In the genomic region with DNA sequence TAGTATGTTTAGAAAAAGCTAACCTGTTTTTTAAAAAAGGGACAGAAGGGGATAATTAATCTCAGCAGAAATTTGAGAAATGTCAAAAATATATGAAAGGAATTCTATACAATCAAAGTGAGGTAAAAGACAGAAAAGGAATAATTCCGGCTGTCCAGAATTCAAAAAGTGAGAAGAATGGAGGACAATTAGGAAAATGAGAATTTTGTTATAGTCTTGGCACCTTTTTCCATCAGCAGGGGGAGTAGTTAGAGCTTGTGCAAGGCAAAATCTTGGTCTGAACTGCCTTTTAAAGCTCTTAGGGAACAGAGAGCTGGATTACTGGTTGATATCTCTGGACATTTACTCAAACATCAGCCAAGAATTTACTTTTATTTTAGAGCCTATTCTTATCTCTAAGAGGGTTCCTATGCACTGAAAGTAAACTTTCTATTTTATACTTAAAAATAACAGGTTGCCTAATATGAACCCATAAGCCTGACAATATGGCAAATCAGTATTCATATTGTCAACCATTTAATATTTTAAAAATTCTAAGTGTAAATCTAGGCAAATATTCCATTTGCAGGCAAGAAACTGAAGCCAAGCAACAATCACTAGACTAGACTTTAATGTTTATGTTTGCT, we compare ENCODE assay signal across 9 cellular contexts.
DNase-seq lines count a peak whose midpoint lies in the region; ATAC-seq, FAIRE-seq and TF ChIP-seq lines count a peak whose summit lies in the region.
"Had no signal": no experiment of that assay in that cellular context is flagged by ENCODE, and none has a peak within 500 bp of the region (broad histone marks: within the 10 kb centered on the region; RNA-seq: fewer than 3 reads in every experiment).

No MANE protein-coding gene starts in this region.

- TF ChIP-seq CTCF in D721Med (IDR thresholded peaks at IDR 0.05; ENCODE audit: insufficient read depth, missing control alignments), result peak; percentile 53
- TF ChIP-seq CTCF in ascending aorta (IDR thresholded peaks at IDR 0.05), result peak in 2 of 3 experiments; percentile 40 to 56
- TF ChIP-seq CTCF in HepG2 (CRISPR knock-in tag; IDR thresholded peaks at IDR 0.05), result peak; percentile 47

- CTCF ChIA-PET in HepG2 (lab: Yijun Ruan, JAX; ENCODE audit: low intra/inter-chr PET ratio, low total read pairs), result interaction anchor here (2.4 kb wide), 1 partner anchor 230 kb away, joined by 18 read pairs; no protein-coding TSS in a partner anchor

- H3K4me1 ChIP-seq in ascending aorta (peaks cover 0 to 18% of the 10 kb centered on the region in 2 donors), HepG2 (ENCODE audit: insufficient read depth, low read length) (no peaks in the 10 kb centered on the region)

- no peaks in the 10 kb centered on the region for H4K20me1 ChIP-seq in HepG2 (ENCODE audit: insufficient read depth, low read length)

- H3K4me2 ChIP-seq in HepG2 (ENCODE audit: low read depth, low read length), result no peak overlapping the region

- TF ChIP-seq RAD21 in HepG2 (CRISPR knock-in tag; IDR thresholded peaks at IDR 0.05), result no peak

- peaks cover 0 to 1% of the 10 kb centered on the region in 2 donors for H3K36me3 Mint-ChIP-seq in activated naive CD4-positive, alpha-beta T cell treated with anti-CD3 and anti-CD28 coated beads, Interleukin-2, amount 50 U/mL, for 72 hours

- no peak overlapping the region for H2AFZ ChIP-seq in HepG2 (ENCODE audit: low read length)

- in situ Hi-C loops in HepG2 (cut with HindIII; ENCODE audit: extremely low pct_ligation_motif_present, low pct_unique_long_range_greater_than_20kb), result loop anchor here (10.0 kb wide), 1 partner anchor 231 kb away; no protein-coding TSS in a partner anchor

- no peaks in the 10 kb centered on the region for H3K9me3 Mint-ChIP-seq in activated naive CD4-positive, alpha-beta T cell treated with anti-CD3 and anti-CD28 coated beads, Interleukin-2, amount 50 U/mL, for 72 hours
- H3K9me3 Mint-ChIP-seq: IgD-negative memory B cell had no signal

- WGBS in HepG2 (ENCODE audit: low lambda C conversion rate), result 0% methylated on average over 1 of the region's 1 CpG

- POLR2A ChIA-PET in HepG2 (lab: Yijun Ruan, JAX), result no interaction called here

- H3K27ac Mint-ChIP-seq in activated naive CD4-positive, alpha-beta T cell treated with anti-CD3 and anti-CD28 coated beads, Interleukin-2, amount 50 U/mL, for 72 hours, result no peak overlapping the region
- H3K27ac Mint-ChIP-seq: IgD-negative memory B cell had no signal

- no peak for FAIRE-seq in D721Med (lab: Jason Lieb, UNC)
- FAIRE-seq in HepG2 (lab: Jason Lieb, UNC), result no peak

- no peaks in the 10 kb centered on the region for H3K79me2 ChIP-seq in HepG2 (ENCODE audit: insufficient read depth, low read length)

- BruUV-seq in HepG2 (replicated peaks; lab: Mats Ljungman, UMichigan), result no TSS peak

- H3K27me3 ChIP-seq in ascending aorta, result no peaks in the 10 kb centered on the region
- H3K27me3 ChIP-seq in HepG2 (ENCODE audit: control insufficient read depth in 1 of 2, insufficient read depth in 2 of 2, low read length in 2 of 2), result no peaks in the 10 kb centered on the region

- intact Hi-C loops in ascending aorta (cut with DNase I), result no loop called here
- intact Hi-C loops in HepG2 (cut with micrococcal nuclease; ENCODE audit: unreplicated experiment), result loop anchor here (1.0 to 5.0 kb wide), 2 partner anchors 230 to 443 kb away; no protein-coding TSS in a partner anchor

- H3K4me3 ChIP-seq in ascending aorta (no peak overlapping the region), HepG2 (replicated peaks in 1 of 3; ENCODE audit: insufficient read depth in 1 of 3, low read depth in 2 of 3, low read length in 3 of 3) (no peak overlapping the region)

- no peak overlapping the region for H3K9ac ChIP-seq in HepG2 (ENCODE audit: insufficient read depth, low read depth, low read length)

- no peaks in the 10 kb centered on the region for H3K9me3 ChIP-seq in ascending aorta
- no peaks in the 10 kb centered on the region for H3K9me3 ChIP-seq in HepG2 (ENCODE audit: low read length)

- DNase-seq in D721Med (ENCODE audit: insufficient read length, low spot score) (no peak), Kasumi-1 (lab: John Stamatoyannopoulos, UW) (peak; percentile 72 to 86), ascending aorta (ENCODE audit: low spot score in 2 of 2) (no peak), HepG2 (ENCODE audit: low spot score) (peak; percentile 5)
- no peak for DNase-seq in activated CD8-positive, alpha-beta memory T cell treated with anti-CD3 and anti-CD28 coated beads for 24 hours
- DNase-seq in stimulated activated CD4-positive, alpha-beta T cell treated with anti-CD3 and anti-CD28 coated beads, Interleukin-4, amount 100 ng/mL, for 24 hours, result no peak
- DNase-seq in activated naive CD4-positive, alpha-beta T cell treated with anti-CD3 and anti-CD28 coated beads, Interleukin-2, amount 50 U/mL, for 72 hours (ENCODE audit: low spot score in 2 of 2), result no peak

- TF ChIP-seq EP300 in HepG2 (IDR thresholded peaks at IDR 0.05; ENCODE audit: low read depth in 2 of 2, low read length in 2 of 2) (no peak), HepG2 (CRISPR knock-in tag; IDR thresholded peaks at IDR 0.05; ENCODE audit: borderline replicate concordance) (no peak)

- H3K36me3 ChIP-seq in ascending aorta, result no peaks in the 10 kb centered on the region
- H3K36me3 ChIP-seq in HepG2 (replicated peaks in 1 of 2; ENCODE audit: control insufficient read depth in 1 of 2, insufficient read depth in 2 of 2, low read length in 2 of 2), result no peaks in the 10 kb centered on the region

- no peak overlapping the region for H3K27ac ChIP-seq in ascending aorta
- H3K27ac ChIP-seq in HepG2 (ENCODE audit: extremely low read length, insufficient read depth, low read length), result no peak overlapping the region

- ATAC-seq in HepG2, result no peak
- ATAC-seq in activated naive CD4-positive, alpha-beta T cell treated with anti-CD3 and anti-CD28 coated beads, Interleukin-2, amount 50 U/mL, for 72 hours, result no peak
- ATAC-seq in HG02763 (IDR thresholded peaks at IDR 0.05; ENCODE audit: unreplicated experiment), result no peak

- TF ChIP-seq POLR2A in HepG2 (IDR thresholded peaks at IDR 0.05; ENCODE audit: insufficient read depth in 1 of 2, low read depth in 2 of 2, low read length in 2 of 2), result no peak

TF ChIP-seq in HepG2, 621 proteins besides CTCF, POLR2A, EP300 and RAD21:
- TF ChIP-seq, protein P1, sequence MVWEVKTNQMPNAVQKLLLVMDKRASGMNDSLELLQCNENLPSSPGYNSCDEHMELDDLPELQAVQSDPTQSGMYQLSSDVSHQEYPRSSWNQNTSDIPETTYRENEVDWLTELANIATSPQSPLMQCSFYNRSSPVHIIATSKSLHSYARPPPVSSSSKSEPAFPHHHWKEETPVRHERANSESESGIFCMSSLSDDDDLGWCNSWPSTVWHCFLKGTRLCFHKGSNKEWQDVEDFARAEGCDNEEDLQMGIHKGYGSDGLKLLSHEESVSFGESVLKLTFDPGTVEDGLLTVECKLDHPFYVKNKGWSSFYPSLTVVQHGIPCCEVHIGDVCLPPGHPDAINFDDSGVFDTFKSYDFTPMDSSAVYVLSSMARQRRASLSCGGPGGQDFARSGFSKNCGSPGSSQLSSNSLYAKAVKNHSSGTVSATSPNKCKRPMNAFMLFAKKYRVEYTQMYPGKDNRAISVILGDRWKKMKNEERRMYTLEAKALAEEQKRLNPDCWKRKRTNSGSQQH (CRISPR knock-in tag; IDR thresholded peaks at IDR 0.05; ENCODE audit: low read depth), result no peak
- TF ChIP-seq SMC3 (IDR thresholded peaks at IDR 0.05; ENCODE audit: low read length), result peak; percentile 49; the same call in 1 of the 2 replicates
- TF ChIP-seq, protein P2, sequence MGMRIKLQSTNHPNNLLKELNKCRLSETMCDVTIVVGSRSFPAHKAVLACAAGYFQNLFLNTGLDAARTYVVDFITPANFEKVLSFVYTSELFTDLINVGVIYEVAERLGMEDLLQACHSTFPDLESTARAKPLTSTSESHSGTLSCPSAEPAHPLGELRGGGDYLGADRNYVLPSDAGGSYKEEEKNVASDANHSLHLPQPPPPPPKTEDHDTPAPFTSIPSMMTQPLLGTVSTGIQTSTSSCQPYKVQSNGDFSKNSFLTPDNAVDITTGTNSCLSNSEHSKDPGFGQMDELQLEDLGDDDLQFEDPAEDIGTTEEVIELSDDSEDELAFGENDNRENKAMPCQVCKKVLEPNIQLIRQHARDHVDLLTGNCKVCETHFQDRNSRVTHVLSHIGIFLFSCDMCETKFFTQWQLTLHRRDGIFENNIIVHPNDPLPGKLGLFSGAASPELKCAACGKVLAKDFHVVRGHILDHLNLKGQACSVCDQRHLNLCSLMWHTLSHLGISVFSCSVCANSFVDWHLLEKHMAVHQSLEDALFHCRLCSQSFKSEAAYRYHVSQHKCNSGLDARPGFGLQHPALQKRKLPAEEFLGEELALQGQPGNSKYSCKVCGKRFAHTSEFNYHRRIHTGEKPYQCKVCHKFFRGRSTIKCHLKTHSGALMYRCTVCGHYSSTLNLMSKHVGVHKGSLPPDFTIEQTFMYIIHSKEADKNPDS (CRISPR knock-in tag; IDR thresholded peaks at IDR 0.05), result no peak

Comparison
In these comparisons a context has a peak if more than half of its experiments do, and no peak if none do; other contexts are left out.
1. DNase-seq: peak in Kasumi-1 (2 of 2) and HepG2 (single experiment); none in D721Med (single experiment), ascending aorta (0 of 2), activated CD8-positive, alpha-beta memory T cell treated with anti-CD3 and anti-CD28 coated beads for 24 hours (single experiment), stimulated activated CD4-positive, alpha-beta T cell treated with anti-CD3 and anti-CD28 coated beads, Interleukin-4, amount 100 ng/mL, for 24 hours (single experiment) and activated naive CD4-positive, alpha-beta T cell treated with anti-CD3 and anti-CD28 coated beads, Interleukin-2, amount 50 U/mL, for 72 hours (0 of 2).
2. Peak in every context shown above with its lines, with median percentiles within 50 percentile points of each other: CTCF ChIP-seq.